8 cellular contexts compared by ENCODE assay signal in genomic region chr7:101165075-101165957, GRCh38. TPM values are rescaled to one million over a fixed set of nuclear protein-coding genes. Genes with fewer than 3 reads are reported as not detected.
A peak's percentile ranks its signal among the peaks of the same experiment; 100 is the strongest.
DNase-seq lines count a peak whose midpoint lies in the region; ATAC-seq and TF ChIP-seq lines count a peak whose summit lies in the region.

VGF (minus strand) TSS chr7:101165569; CDS start chr7:101164843, 726 bp downstream.

- DNase-seq in AG04449 (ENCODE audit: low read depth, low spot score) (no peak), NCI-H524 (lab: John Stamatoyannopoulos, UW) (peak; percentile 80 to 94), chondrocyte (ENCODE audit: low spot score) (peak; percentile 95), left colon (peak; percentile 93 to 96)
- DNase-seq in activated CD4-positive, alpha-beta T cell treated with anti-CD3 and anti-CD28 coated beads for 36 hours: peak; percentile 97
- peak; percentile 87 for DNase-seq in stimulated activated CD4-positive, alpha-beta T cell treated with anti-CD3 and anti-CD28 coated beads, Interleukin-2, amount 100 ng/mL, for 4 hours (ENCODE audit: low read depth)

- POLR2A ChIA-PET in AG04449 (lab: Yijun Ruan, JAX): interaction anchor here (1.4 kb wide), 1 partner anchor 52 kb away, joined by 5 read pairs; the partner anchor contains the start of genes PLOD3 and ZNHIT1
- POLR2A ChIA-PET in activated CD4-positive, alpha-beta T cell treated with anti-CD3 and anti-CD28 coated beads for 36 hours (lab: Charles Lee): interaction anchor here (0.6 to 1.3 kb wide), 4 partner anchors 9 to 1300 kb away, joined by 3 to 5 read pairs (median 4); partner anchors contain the start of gene TRIM56

- ATAC-seq in GM19035 (IDR thresholded peaks at IDR 0.05; ENCODE audit: unreplicated experiment): peak; percentile 69
- peak; percentile 46 for ATAC-seq in HG03457 (IDR thresholded peaks at IDR 0.05; ENCODE audit: unreplicated experiment)
- peak; percentile 79 for ATAC-seq in activated CD4-positive, alpha-beta T cell treated with anti-CD3 and anti-CD28 coated beads for 36 hours
- peak; percentile 89 for ATAC-seq in left colon

- peaks cover 57% of the 10 kb centered on the region for H3K4me1 Mint-ChIP-seq in activated CD4-positive, alpha-beta T cell treated with anti-CD3 and anti-CD28 coated beads for 36 hours
- peaks cover 40% of the 10 kb centered on the region for H3K4me1 Mint-ChIP-seq in chondrocyte (ENCODE audit: low read depth)

- peak within 1 kb of the TSS; percentile 13 for H3K4me3 ChIP-seq in AG04449 (ENCODE audit: low read depth, low read length)

- intact Hi-C loops in activated CD4-positive, alpha-beta T cell treated with anti-CD3 and anti-CD28 coated beads for 36 hours (cut with DNase I, micrococcal nuclease): loop anchor here in 1 of 2 experiments (5.0 to 10.0 kb wide), 2 partner anchors 278 to 649 kb away; partner anchors contain the start of genes CUX1 and UFSP1
- intact Hi-C loops in left colon (cut with DNase I, micrococcal nuclease): no loop called here

- H3K4me3 Mint-ChIP-seq in activated CD4-positive, alpha-beta T cell treated with anti-CD3 and anti-CD28 coated beads for 36 hours: peak within 1 kb of the TSS; percentile 66
- peak within 1 kb of the TSS; percentile 72 for H3K4me3 Mint-ChIP-seq in chondrocyte (ENCODE audit: unreplicated experiment)

- H3K27me3 Mint-ChIP-seq in activated CD4-positive, alpha-beta T cell treated with anti-CD3 and anti-CD28 coated beads for 36 hours: peaks cover 52% of the 10 kb centered on the region
- H3K27me3 Mint-ChIP-seq in chondrocyte (ENCODE audit: low read depth): peaks cover 40% of the 10 kb centered on the region

- TF ChIP-seq CTCF in AG04449 (IDR thresholded peaks at IDR 0.05; ENCODE audit: insufficient read depth, low read length, missing control alignments): no peak
- no peak for TF ChIP-seq CTCF in chondrocyte (IDR thresholded peaks at IDR 0.05)

- H3K9me3 Mint-ChIP-seq in activated CD4-positive, alpha-beta T cell treated with anti-CD3 and anti-CD28 coated beads for 36 hours (ENCODE audit: low read depth): no peaks in the 10 kb centered on the region
- H3K9me3 Mint-ChIP-seq in chondrocyte (ENCODE audit: low read depth): no peaks in the 10 kb centered on the region

- peaks cover 5% of the 10 kb centered on the region for H3K36me3 Mint-ChIP-seq in activated CD4-positive, alpha-beta T cell treated with anti-CD3 and anti-CD28 coated beads for 36 hours (ENCODE audit: low read depth)
- H3K36me3 Mint-ChIP-seq in chondrocyte (ENCODE audit: low read depth): peaks cover 2% of the 10 kb centered on the region

- H3K27ac Mint-ChIP-seq in activated CD4-positive, alpha-beta T cell treated with anti-CD3 and anti-CD28 coated beads for 36 hours: peak within 1 kb of the TSS; percentile 38
- H3K27ac Mint-ChIP-seq in chondrocyte (ENCODE audit: unreplicated experiment): peak within 1 kb of the TSS; percentile 27

- CTCF ChIA-PET in AG04449 (lab: Yijun Ruan, JAX): interaction anchor here (1.1 to 2.7 kb wide), 9 partner anchors 8 to 87 kb away, joined by 3 to 28 read pairs (median 4); partner anchors contain the start of gene AP1S1
- CTCF ChIA-PET in activated CD4-positive, alpha-beta T cell treated with anti-CD3 and anti-CD28 coated beads for 36 hours (lab: Charles Lee): interaction anchor here (0.6 to 1.5 kb wide), 11 partner anchors 8 to 1741 kb away, joined by 3 to 8 read pairs (median 3); no protein-coding TSS in a partner anchor

RNA-seq across cellular contexts. Expression of gene VGF, which starts in this region (rescaled TPM):
- total RNA-seq in activated CD4-positive, alpha-beta T cell treated with anti-CD3 and anti-CD28 coated beads for 36 hours: under 1 TPM; 0.09 to 0.11 TPM
- total RNA-seq in chondrocyte (0.22 to 0.26 TPM in 2 of 3 replicates, not detected in the other), left colon (under 1 TPM; 0.40 to 0.73 TPM)

Comparison
In these comparisons a context has a peak if more than half of its experiments do, and no peak if none do; other contexts are left out.
1. Peak in DNase-seq and ATAC-seq in activated CD4-positive, alpha-beta T cell treated with anti-CD3 and anti-CD28 coated beads for 36 hours; RNA of the gene not detected or under 1 TPM.
2. Peak in DNase-seq in chondrocyte; RNA of the gene not detected or under 1 TPM.
3. Peak in DNase-seq and ATAC-seq in left colon; RNA of the gene not detected or under 1 TPM.